11 cellular contexts compared by ENCODE assay signal in the genomic region with DNA sequence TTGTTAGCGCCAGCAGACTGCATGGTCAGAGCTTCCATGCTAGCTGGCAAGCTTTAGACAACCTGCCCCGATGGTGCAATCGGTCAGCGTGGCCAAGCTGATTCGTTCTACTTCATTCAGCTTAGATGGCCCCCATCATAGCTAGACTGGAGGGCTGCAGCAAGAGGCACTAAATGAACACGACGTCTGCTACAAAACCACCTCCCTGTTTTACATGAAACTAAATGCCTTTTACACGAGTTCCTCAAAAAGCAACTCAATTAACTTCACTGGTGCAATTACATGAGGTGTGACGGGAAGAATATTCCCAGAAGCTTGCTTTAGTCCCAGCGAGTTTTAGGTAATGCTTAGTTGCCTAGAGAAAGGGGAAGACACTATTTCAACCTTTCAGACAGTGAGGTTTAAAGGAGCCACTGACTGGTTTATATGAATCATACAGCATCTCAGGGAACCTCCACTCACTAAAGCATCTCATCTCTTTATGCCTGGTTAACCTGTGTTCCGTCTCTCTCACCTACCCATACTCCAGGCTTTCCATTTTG. TPM values are rescaled to one million over a fixed set of nuclear protein-coding genes. Genes with fewer than 3 reads are reported as not detected.
DNase-seq lines count a peak whose midpoint lies in the region; ATAC-seq, FAIRE-seq and TF ChIP-seq lines count a peak whose summit lies in the region.
"Had no signal": no experiment of that assay in that cellular context is flagged by ENCODE, and none has a peak within 500 bp of the region (broad histone marks: within the 10 kb centered on the region; RNA-seq: fewer than 3 reads in every experiment).

No MANE protein-coding gene starts in this region.

- no peak for TF ChIP-seq POLR2A in testis (IDR thresholded peaks at IDR 0.05)

- H3K9me3 Mint-ChIP-seq in activated CD4-positive, alpha-beta memory T cell treated with anti-CD3 and anti-CD28 coated beads, Interleukin-2, amount 10 ng/mL, durations not matched to agents 7 days and 5 days = no peaks in the 10 kb centered on the region

- peaks cover 6% of the 10 kb centered on the region for H3K36me3 ChIP-seq in GM06990 (ENCODE audit: control insufficient read depth, insufficient read depth, low read length)
- peaks cover 6 to 16% of the 10 kb centered on the region in 2 experiments for H3K36me3 ChIP-seq in mesenchymal stem cell (ENCODE audit: control insufficient read depth in 1 of 2, insufficient read depth in 2 of 2, low read depth in 1 of 2, low read length in 2 of 2)
- no peaks in the 10 kb centered on the region for H3K36me3 ChIP-seq in testis (ENCODE audit: low read depth, missing control alignments)
- H3K36me3 ChIP-seq: tibial artery had no signal

- peak overlapping the region; percentile 60 for H3K27ac Mint-ChIP-seq in activated CD4-positive, alpha-beta memory T cell treated with anti-CD3 and anti-CD28 coated beads, Interleukin-2, amount 10 ng/mL, durations not matched to agents 7 days and 5 days

- no peaks in the 10 kb centered on the region for H3K27me3 ChIP-seq in GM06990 (replicated peaks; ENCODE audit: control insufficient read depth, insufficient read depth, low read length)
- no peaks in the 10 kb centered on the region for H3K27me3 ChIP-seq in mesenchymal stem cell (ENCODE audit: control insufficient read depth in 1 of 2, insufficient read depth in 1 of 2, low read length in 2 of 2)
- H3K27me3 ChIP-seq in testis = no peaks in the 10 kb centered on the region
- H3K27me3 ChIP-seq: tibial artery had no signal

- no peaks in the 10 kb centered on the region for H3K9me3 ChIP-seq in mesenchymal stem cell (ENCODE audit: control insufficient read depth, low read length)
- no peaks in the 10 kb centered on the region for H3K9me3 ChIP-seq in testis
- H3K9me3 ChIP-seq: tibial artery had no signal

- no peak for TF ChIP-seq CTCF in GM06990 (IDR thresholded peaks at IDR 0.05; ENCODE audit: insufficient read depth, low read length, poor library complexity, severe bottlenecking)
- TF ChIP-seq CTCF in testis (IDR thresholded peaks at IDR 0.05) = no peak
- no peak for TF ChIP-seq CTCF in D721Med (IDR thresholded peaks at IDR 0.05; ENCODE audit: insufficient read depth, missing control alignments)

- H2AFZ ChIP-seq in mesenchymal stem cell (ENCODE audit: low read depth, low read length) = no peak overlapping the region

- DNase-seq in GM06990 (ENCODE audit: extremely low read depth, insufficient read length) = peak; percentile 43
- DNase-seq in activated CD4-positive, alpha-beta memory T cell treated with anti-CD3 and anti-CD28 coated beads, Interleukin-2, amount 10 ng/mL, durations not matched to agents 7 days and 5 days = no peak
- DNase-seq in mesenchymal stem cell = peak; percentile 19
- no peak for DNase-seq in testis
- DNase-seq in NCI-H146 treated with DMSO at 0.1 percent for 48 hours (lab: John Stamatoyannopoulos, UW; ENCODE audit: unreplicated experiment) = no peak
- no peak for DNase-seq in D721Med (ENCODE audit: insufficient read length, low spot score)
- no peak for DNase-seq in NCI-H510A treated with DMSO at 0.1 percent for 48 hours (lab: John Stamatoyannopoulos, UW)
- DNase-seq: DND-41, tibial artery had no signal

- peaks cover 35% of the 10 kb centered on the region for H3K79me1 ChIP-seq in mesenchymal stem cell (replicated peaks; ENCODE audit: low read length, poor library complexity, severe bottlenecking)

- no peak overlapping the region for H2BK5ac ChIP-seq in mesenchymal stem cell (ENCODE audit: low read depth, low read length, poor library complexity, severe bottlenecking)

- POLR2A ChIA-PET in activated CD4-positive, alpha-beta memory T cell treated with anti-CD3 and anti-CD28 coated beads, Interleukin-2, amount 10 ng/mL, durations not matched to agents 7 days and 5 days (lab: Charles Lee) = interaction anchor here (1.0 to 3.3 kb wide), 4 partner anchors 8 to 36 kb away, joined by 3 to 14 read pairs (median 4); a partner anchor contains a TSS

- 83% methylated on average over 10 of the region's 11 CpGs for WGBS in mesenchymal stem cell
- WGBS in testis, 2 donors = 84 to 85% methylated on average over 10 to 11 of the region's 11 CpGs

- H3K27ac ChIP-seq in mesenchymal stem cell (ENCODE audit: low read length, poor library complexity, severe bottlenecking) (peak overlapping the region; percentile 28), testis (no peak overlapping the region)
- H3K27ac ChIP-seq: tibial artery had no signal

- no peak overlapping the region for H2BK15ac ChIP-seq in mesenchymal stem cell (ENCODE audit: low read depth, poor library complexity, severe bottlenecking)

- no peak overlapping the region for H3K23ac ChIP-seq in mesenchymal stem cell (ENCODE audit: low read length in 2 of 2)

- H3K4me3 ChIP-seq in GM06990 (replicated peaks; ENCODE audit: low read depth, low read length) = peak overlapping the region; percentile 43
- peak overlapping the region in 1 of 2 experiments; percentile 62 for H3K4me3 ChIP-seq in mesenchymal stem cell (ENCODE audit: insufficient read depth in 1 of 2, low read depth in 1 of 2, low read length in 2 of 2)
- H3K4me3 ChIP-seq in testis = no peak overlapping the region
- H3K4me3 ChIP-seq: smooth muscle cell, tibial artery had no signal

- no peak overlapping the region for H2BK120ac ChIP-seq in mesenchymal stem cell (ENCODE audit: low read depth, low read length)

- intact Hi-C loops in testis (cut with DNase I; ENCODE audit: low total_unique reads) = no loop called here

- H3K4me2 ChIP-seq in mesenchymal stem cell (ENCODE audit: low read length, poor library complexity, severe bottlenecking) = no peak overlapping the region
- H3K4me2 ChIP-seq: smooth muscle cell had no signal

- FAIRE-seq in D721Med (lab: Jason Lieb, UNC) = no peak

- H3K9ac ChIP-seq in mesenchymal stem cell (ENCODE audit: low read length) = peak overlapping the region; percentile 71

- H3K4me1 ChIP-seq in mesenchymal stem cell (ENCODE audit: control insufficient read depth, insufficient read depth, low read depth, low read length) (peaks cover 13% of the 10 kb centered on the region), testis (no peaks in the 10 kb centered on the region)

- H3K4me3 Mint-ChIP-seq in activated CD4-positive, alpha-beta memory T cell treated with anti-CD3 and anti-CD28 coated beads, Interleukin-2, amount 10 ng/mL, durations not matched to agents 7 days and 5 days = peak overlapping the region; percentile 7

- CTCF ChIA-PET in activated CD4-positive, alpha-beta memory T cell treated with anti-CD3 and anti-CD28 coated beads, Interleukin-2, amount 10 ng/mL, durations not matched to agents 7 days and 5 days (lab: Charles Lee) = interaction anchor here (2.1 to 3.7 kb wide), 3 partner anchors 37 to 45 kb away, joined by 4 to 19 read pairs (median 13); no protein-coding TSS in a partner anchor

- H3K4me1 Mint-ChIP-seq in activated CD4-positive, alpha-beta memory T cell treated with anti-CD3 and anti-CD28 coated beads, Interleukin-2, amount 10 ng/mL, durations not matched to agents 7 days and 5 days = peaks cover 63% of the 10 kb centered on the region

- ATAC-seq in HG02981 (IDR thresholded peaks at IDR 0.05; ENCODE audit: unreplicated experiment) = peak; percentile 21

- no peak overlapping the region for H3K4ac ChIP-seq in mesenchymal stem cell (ENCODE audit: low read depth in 1 of 2, low read length in 2 of 2)

- H3K18ac ChIP-seq in mesenchymal stem cell (ENCODE audit: low read depth in 1 of 2, low read length in 2 of 2) = no peak overlapping the region

- no peaks in the 10 kb centered on the region for H3K27me3 Mint-ChIP-seq in activated CD4-positive, alpha-beta memory T cell treated with anti-CD3 and anti-CD28 coated beads, Interleukin-2, amount 10 ng/mL, durations not matched to agents 7 days and 5 days

- H4K91ac ChIP-seq in mesenchymal stem cell (ENCODE audit: low read length) = no peak overlapping the region

- no peak overlapping the region for H2BK12ac ChIP-seq in mesenchymal stem cell (ENCODE audit: low read length in 2 of 2)

- peak overlapping the region; percentile 16 for H2AK5ac ChIP-seq in mesenchymal stem cell (ENCODE audit: low read length, severe bottlenecking)

- H3K36me3 Mint-ChIP-seq in activated CD4-positive, alpha-beta memory T cell treated with anti-CD3 and anti-CD28 coated beads, Interleukin-2, amount 10 ng/mL, durations not matched to agents 7 days and 5 days (ENCODE audit: low read depth) = peaks cover 42% of the 10 kb centered on the region

- no peak overlapping the region for H4K8ac ChIP-seq in mesenchymal stem cell (ENCODE audit: low read length)

- H3K14ac ChIP-seq in mesenchymal stem cell (ENCODE audit: low read length in 2 of 2) = no peak overlapping the region

RNA-seq across cellular contexts. Expression of a gene that starts 8.4 kb away (rescaled TPM):
- total RNA-seq in activated CD4-positive, alpha-beta memory T cell treated with anti-CD3 and anti-CD28 coated beads, Interleukin-2, amount 10 ng/mL, durations not matched to agents 7 days and 5 days = 10 to 100 TPM; 50.3 to 56.5 TPM
- polyA plus RNA-seq in mesenchymal stem cell (2013, experiment 1 of 2) = 18.3 TPM
- polyA plus RNA-seq in mesenchymal stem cell (2013, experiment 2 of 2) = 17.2 TPM
- total RNA-seq in testis = 10 to 100 TPM in 1 of 2 donors, 1 to 10 TPM in 1; 9.3 to 16.5 TPM
- polyA plus RNA-seq in testis (ENCODE audit: insufficient read depth, low read depth, low replicate concordance) = 4.4 TPM

RNA-seq across cellular contexts. Expression of a gene that starts 49.3 kb away (rescaled TPM):
- not detected for total RNA-seq in activated CD4-positive, alpha-beta memory T cell treated with anti-CD3 and anti-CD28 coated beads, Interleukin-2, amount 10 ng/mL, durations not matched to agents 7 days and 5 days
- polyA plus RNA-seq in mesenchymal stem cell (2013, experiment 1 of 2) = not detected
- polyA plus RNA-seq in mesenchymal stem cell (2013, experiment 2 of 2) = 0.08 TPM
- total RNA-seq in testis = under 1 TPM in 1 of 2 donors, not detected in 1; 0.37 TPM
- polyA plus RNA-seq in testis (ENCODE audit: insufficient read depth, low read depth, low replicate concordance) = 3.0 TPM
- total RNA-seq: smooth muscle cell had no signal
- polyA plus RNA-seq: smooth muscle cell had no signal

Comparison
In these comparisons a context has a peak if more than half of its experiments do, and no peak if none do; other contexts are left out.
1. DNase-seq: peak in GM06990 (single experiment) and mesenchymal stem cell (single experiment); none in activated CD4-positive, alpha-beta memory T cell treated with anti-CD3 and anti-CD28 coated beads, Interleukin-2, amount 10 ng/mL, durations not matched to agents 7 days and 5 days (single experiment), testis (single experiment), NCI-H146 treated with DMSO at 0.1 percent for 48 hours (single experiment), D721Med (single experiment) and NCI-H510A treated with DMSO at 0.1 percent for 48 hours (single experiment).